In the genomic region with DNA sequence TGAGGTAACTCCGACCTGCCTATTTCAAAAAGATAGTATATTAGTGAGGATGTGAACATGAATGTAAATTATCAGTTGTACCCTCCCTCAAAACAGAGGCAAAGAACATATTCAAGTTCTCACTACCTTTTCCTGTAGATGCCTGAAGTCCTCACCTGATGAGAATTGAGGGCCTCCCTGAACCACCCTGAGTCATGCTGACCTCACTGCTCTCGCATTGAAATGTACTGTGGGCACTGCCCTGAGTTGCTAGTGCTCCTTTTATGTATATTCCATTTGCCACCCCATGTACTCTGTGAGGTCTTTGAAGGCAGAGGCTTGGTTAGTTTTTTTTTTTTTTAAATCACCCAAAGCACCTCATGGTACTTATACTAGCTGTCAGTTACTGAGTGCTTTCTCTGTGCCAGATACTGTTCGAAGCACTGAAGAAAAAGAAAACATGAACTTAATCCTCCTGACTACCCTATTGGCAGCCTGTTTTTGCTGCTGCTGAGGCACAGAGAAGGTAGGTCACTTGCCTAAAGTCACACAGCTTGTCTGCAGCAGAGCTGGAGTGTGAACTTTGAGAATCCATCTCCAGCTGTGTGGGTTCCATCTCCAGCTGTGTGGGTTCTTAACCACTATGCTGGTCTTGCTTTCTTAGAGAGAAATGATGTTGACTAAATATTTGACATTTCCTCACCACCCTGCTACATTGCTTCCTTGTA, we compare ENCODE assay signal across 2 cellular contexts.
A peak's percentile ranks its signal among the peaks of the same experiment; 100 is the strongest.
TF ChIP-seq lines count a peak whose summit lies in the region.

No MANE protein-coding gene starts in this region.

TF ChIP-seq in HepG2, 621 proteins besides CTCF, POLR2A, EP300 and RAD21:
- TF ChIP-seq ZNF3 (CRISPR knock-in tag; IDR thresholded peaks at IDR 0.05) (no peak), JUN (CRISPR knock-in tag; IDR thresholded peaks at IDR 0.05) (no peak), RBM22 (optimal IDR thresholded peaks at IDR 0.05; ENCODE audit: low read length) (peak; percentile 60), ZNF768 (CRISPR knock-in tag; IDR thresholded peaks at IDR 0.05) (peak; percentile 66; the same call in 1 of the 2 replicates), ZZZ3 (CRISPR knock-in tag; IDR thresholded peaks at IDR 0.05; ENCODE audit: borderline replicate concordance) (no peak)

TF ChIP-seq in H1, 55 proteins besides CTCF, POLR2A, EP300 and RAD21:
- TF ChIP-seq SAP30 (IDR thresholded peaks at IDR 0.05; ENCODE audit: insufficient read depth, insufficient replicate concordance, low read length) (no peak), CHD2 (IDR thresholded peaks at IDR 0.05; ENCODE audit: low read length) (no peak), BRCA1 (IDR thresholded peaks at IDR 0.05; ENCODE audit: low read depth, low read length) (no peak), SIX5 (IDR thresholded peaks at IDR 0.05; ENCODE audit: low read depth, low read length) (no peak), CTBP2 (IDR thresholded peaks at IDR 0.05; ENCODE audit: borderline replicate concordance, insufficient read depth, insufficient read length, low read length) (no peak), SIN3A (conservative IDR thresholded peaks at IDR 0.05 in 1 of 2, IDR thresholded peaks at IDR 0.05 in 1 of 2; ENCODE audit: low read depth in 1 of 2, low read length in 2 of 2) (no peak), RNF2 (IDR thresholded peaks at IDR 0.05; ENCODE audit: borderline replicate concordance, low read depth, low read length, missing control alignments, poor library complexity, severe bottlenecking) (no peak), SUZ12 (IDR thresholded peaks at IDR 0.05; ENCODE audit: low read length) (no peak), CHD1 (IDR thresholded peaks at IDR 0.05; ENCODE audit: low read depth, low read length) (no peak), BCL11A (IDR thresholded peaks at IDR 0.05; ENCODE audit: low read depth in 2 of 2, low read length in 2 of 2) (no peak), CEBPB (IDR thresholded peaks at IDR 0.05; ENCODE audit: low read depth, low read length) (no peak), RFX5 (IDR thresholded peaks at IDR 0.05; ENCODE audit: borderline replicate concordance, low read depth, low read length) (no peak)
- TF ChIP-seq, protein P1, sequence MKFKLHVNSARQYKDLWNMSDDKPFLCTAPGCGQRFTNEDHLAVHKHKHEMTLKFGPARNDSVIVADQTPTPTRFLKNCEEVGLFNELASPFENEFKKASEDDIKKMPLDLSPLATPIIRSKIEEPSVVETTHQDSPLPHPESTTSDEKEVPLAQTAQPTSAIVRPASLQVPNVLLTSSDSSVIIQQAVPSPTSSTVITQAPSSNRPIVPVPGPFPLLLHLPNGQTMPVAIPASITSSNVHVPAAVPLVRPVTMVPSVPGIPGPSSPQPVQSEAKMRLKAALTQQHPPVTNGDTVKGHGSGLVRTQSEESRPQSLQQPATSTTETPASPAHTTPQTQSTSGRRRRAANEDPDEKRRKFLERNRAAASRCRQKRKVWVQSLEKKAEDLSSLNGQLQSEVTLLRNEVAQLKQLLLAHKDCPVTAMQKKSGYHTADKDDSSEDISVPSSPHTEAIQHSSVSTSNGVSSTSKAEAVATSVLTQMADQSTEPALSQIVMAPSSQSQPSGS (IDR thresholded peaks at IDR 0.05; ENCODE audit: low read length), result no peak
